ENCODE assay signal across 1 cellular context in the genomic region with DNA sequence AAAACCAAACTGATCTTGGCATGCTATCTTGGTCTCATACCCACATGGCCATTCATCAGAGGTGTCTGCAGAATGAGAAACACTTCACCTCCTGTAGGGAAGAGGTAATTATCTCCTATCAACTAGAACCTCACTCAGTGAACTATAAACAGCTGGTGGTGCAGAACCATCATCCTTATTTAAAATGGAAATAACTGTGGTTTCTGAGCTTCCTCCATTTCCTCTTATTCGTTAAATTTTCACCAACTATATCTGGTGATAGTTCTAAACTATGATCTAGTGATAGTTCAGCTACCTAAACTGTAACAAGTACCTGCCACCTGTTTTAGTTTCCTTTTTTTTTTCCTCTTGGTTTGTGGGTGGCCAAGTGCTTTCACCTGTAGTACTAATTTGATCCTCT.
TF ChIP-seq lines count a peak whose summit lies in the region.

No MANE protein-coding gene starts in this region.

TF ChIP-seq in GM12878, 131 proteins besides CTCF, POLR2A, EP300 and RAD21 (continued from another document):
- TF ChIP-seq, protein P1, sequence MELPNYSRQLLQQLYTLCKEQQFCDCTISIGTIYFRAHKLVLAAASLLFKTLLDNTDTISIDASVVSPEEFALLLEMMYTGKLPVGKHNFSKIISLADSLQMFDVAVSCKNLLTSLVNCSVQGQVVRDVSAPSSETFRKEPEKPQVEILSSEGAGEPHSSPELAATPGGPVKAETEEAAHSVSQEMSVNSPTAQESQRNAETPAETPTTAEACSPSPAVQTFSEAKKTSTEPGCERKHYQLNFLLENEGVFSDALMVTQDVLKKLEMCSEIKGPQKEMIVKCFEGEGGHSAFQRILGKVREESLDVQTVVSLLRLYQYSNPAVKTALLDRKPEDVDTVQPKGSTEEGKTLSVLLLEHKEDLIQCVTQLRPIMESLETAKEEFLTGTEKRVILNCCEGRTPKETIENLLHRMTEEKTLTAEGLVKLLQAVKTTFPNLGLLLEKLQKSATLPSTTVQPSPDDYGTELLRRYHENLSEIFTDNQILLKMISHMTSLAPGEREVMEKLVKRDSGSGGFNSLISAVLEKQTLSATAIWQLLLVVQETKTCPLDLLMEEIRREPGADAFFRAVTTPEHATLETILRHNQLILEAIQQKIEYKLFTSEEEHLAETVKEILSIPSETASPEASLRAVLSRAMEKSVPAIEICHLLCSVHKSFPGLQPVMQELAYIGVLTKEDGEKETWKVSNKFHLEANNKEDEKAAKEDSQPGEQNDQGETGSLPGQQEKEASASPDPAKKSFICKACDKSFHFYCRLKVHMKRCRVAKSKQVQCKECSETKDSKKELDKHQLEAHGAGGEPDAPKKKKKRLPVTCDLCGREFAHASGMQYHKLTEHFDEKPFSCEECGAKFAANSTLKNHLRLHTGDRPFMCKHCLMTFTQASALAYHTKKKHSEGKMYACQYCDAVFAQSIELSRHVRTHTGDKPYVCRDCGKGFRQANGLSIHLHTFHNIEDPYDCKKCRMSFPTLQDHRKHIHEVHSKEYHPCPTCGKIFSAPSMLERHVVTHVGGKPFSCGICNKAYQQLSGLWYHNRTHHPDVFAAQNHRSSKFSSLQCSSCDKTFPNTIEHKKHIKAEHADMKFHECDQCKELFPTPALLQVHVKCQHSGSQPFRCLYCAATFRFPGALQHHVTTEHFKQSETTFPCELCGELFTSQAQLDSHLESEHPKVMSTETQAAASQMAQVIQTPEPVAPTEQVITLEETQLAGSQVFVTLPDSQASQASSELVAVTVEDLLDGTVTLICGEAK (IDR thresholded peaks at IDR 0.05; ENCODE audit: borderline replicate concordance): no peak
- TF ChIP-seq BACH1 (IDR thresholded peaks at IDR 0.05; ENCODE audit: borderline replicate concordance) (no peak), SPI1 (IDR thresholded peaks at IDR 0.05; ENCODE audit: borderline replicate concordance, insufficient read depth, low read depth, low read length) (no peak), NR2F1 (conservative IDR thresholded peaks at IDR 0.05) (no peak), MYC (IDR thresholded peaks at IDR 0.05; ENCODE audit: insufficient read depth, insufficient read length, insufficient replicate concordance, low read length, severe bottlenecking) (no peak), BRCA1 (IDR thresholded peaks at IDR 0.05; ENCODE audit: low read depth, low read length) (no peak), SRF (IDR thresholded peaks at IDR 0.05; ENCODE audit: low read depth in 2 of 2, low read length in 2 of 2) (no peak), MXI1 (IDR thresholded peaks at IDR 0.05; ENCODE audit: low read depth, low read length) (no peak), CREB1 (IDR thresholded peaks at IDR 0.05; ENCODE audit: low read depth) (no peak), ASH2L (IDR thresholded peaks at IDR 0.05; ENCODE audit: borderline replicate concordance, low read depth) (no peak)
- TF ChIP-seq, protein P2, sequence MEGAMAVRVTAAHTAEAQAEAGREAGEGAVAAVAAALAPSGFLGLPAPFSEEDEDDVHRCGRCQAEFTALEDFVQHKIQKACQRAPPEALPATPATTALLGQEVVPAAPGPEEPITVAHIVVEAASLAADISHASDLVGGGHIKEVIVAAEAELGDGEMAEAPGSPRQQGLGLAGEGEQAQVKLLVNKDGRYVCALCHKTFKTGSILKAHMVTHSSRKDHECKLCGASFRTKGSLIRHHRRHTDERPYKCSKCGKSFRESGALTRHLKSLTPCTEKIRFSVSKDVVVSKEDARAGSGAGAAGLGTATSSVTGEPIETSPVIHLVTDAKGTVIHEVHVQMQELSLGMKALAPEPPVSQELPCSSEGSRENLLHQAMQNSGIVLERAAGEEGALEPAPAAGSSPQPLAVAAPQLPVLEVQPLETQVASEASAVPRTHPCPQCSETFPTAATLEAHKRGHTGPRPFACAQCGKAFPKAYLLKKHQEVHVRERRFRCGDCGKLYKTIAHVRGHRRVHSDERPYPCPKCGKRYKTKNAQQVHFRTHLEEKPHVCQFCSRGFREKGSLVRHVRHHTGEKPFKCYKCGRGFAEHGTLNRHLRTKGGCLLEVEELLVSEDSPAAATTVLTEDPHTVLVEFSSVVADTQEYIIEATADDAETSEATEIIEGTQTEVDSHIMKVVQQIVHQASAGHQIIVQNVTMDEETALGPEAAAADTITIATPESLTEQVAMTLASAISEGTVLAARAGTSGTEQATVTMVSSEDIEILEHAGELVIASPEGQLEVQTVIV (IDR thresholded peaks at IDR 0.05; ENCODE audit: borderline replicate concordance, partially characterized antibody): no peak
- TF ChIP-seq, protein P3, sequence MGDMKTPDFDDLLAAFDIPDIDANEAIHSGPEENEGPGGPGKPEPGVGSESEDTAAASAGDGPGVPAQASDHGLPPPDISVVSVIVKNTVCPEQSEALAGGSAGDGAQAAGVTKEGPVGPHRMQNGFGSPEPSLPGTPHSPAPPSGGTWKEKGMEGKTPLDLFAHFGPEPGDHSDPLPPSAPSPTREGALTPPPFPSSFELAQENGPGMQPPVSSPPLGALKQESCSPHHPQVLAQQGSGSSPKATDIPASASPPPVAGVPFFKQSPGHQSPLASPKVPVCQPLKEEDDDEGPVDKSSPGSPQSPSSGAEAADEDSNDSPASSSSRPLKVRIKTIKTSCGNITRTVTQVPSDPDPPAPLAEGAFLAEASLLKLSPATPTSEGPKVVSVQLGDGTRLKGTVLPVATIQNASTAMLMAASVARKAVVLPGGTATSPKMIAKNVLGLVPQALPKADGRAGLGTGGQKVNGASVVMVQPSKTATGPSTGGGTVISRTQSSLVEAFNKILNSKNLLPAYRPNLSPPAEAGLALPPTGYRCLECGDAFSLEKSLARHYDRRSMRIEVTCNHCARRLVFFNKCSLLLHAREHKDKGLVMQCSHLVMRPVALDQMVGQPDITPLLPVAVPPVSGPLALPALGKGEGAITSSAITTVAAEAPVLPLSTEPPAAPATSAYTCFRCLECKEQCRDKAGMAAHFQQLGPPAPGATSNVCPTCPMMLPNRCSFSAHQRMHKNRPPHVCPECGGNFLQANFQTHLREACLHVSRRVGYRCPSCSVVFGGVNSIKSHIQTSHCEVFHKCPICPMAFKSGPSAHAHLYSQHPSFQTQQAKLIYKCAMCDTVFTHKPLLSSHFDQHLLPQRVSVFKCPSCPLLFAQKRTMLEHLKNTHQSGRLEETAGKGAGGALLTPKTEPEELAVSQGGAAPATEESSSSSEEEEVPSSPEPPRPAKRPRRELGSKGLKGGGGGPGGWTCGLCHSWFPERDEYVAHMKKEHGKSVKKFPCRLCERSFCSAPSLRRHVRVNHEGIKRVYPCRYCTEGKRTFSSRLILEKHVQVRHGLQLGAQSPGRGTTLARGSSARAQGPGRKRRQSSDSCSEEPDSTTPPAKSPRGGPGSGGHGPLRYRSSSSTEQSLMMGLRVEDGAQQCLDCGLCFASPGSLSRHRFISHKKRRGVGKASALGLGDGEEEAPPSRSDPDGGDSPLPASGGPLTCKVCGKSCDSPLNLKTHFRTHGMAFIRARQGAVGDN (IDR thresholded peaks at IDR 0.05): no peak
